ENCODE assay signal across 10 cellular contexts in the genomic region with DNA sequence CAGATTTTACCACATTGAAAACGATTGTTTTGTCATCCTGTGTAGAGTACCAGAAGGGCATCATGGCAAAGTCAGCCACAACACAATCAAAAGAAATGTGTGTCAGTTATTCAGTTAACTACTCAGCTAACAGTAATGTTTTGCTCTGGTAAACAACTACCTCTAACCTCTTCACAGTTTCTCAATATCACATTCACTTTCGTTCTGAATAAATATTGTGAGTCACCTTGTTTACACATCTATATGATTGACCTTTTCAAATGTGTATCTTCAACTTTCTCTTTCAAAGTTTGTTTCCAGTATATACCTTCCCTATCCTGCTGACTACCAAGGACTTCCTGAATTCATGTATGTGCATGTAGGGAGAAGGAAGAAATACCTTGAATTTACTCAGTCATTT.
DNase-seq lines count a peak whose midpoint lies in the region; ATAC-seq and TF ChIP-seq lines count a peak whose summit lies in the region.
"Had no signal": no experiment of that assay in that cellular context is flagged by ENCODE, and none has a peak within 500 bp of the region (broad histone marks: within the 10 kb centered on the region; RNA-seq: fewer than 3 reads in every experiment).

No MANE protein-coding gene starts in this region.

- H3K36me3 Mint-ChIP-seq in activated T-helper 2 cell treated with anti-CD3 and anti-CD28 coated beads, Interferon-gamma antibody, Interleukin-2, Interleukin-4, amounts not matched to agents 10 μg/mL and 5 μg/mL and 100 μg/mL, durations not matched to agents 14 hours and 24 hours and 36 hours (ENCODE audit: low read depth), result no peaks in the 10 kb centered on the region

- no peak for TF ChIP-seq CTCF in GM20000 (IDR thresholded peaks at IDR 0.05; ENCODE audit: extremely low read depth, missing control alignments)
- no peak for TF ChIP-seq CTCF in tibial nerve (IDR thresholded peaks at IDR 0.05)
- no peak for TF ChIP-seq CTCF in upper lobe of left lung (IDR thresholded peaks at IDR 0.05)

- H3K9me3 ChIP-seq in tibial nerve (no peaks in the 10 kb centered on the region), upper lobe of left lung (no peaks in the 10 kb centered on the region)

- intact Hi-C loops in activated T-helper 2 cell treated with anti-CD3 and anti-CD28 coated beads, Interferon-gamma antibody, Interleukin-2, Interleukin-4, amounts not matched to agents 10 μg/mL and 5 μg/mL and 100 μg/mL, durations not matched to agents 14 hours and 24 hours and 36 hours (cut with micrococcal nuclease), result loop anchor here (1.0 kb wide), 1 partner anchor 161 kb away; no protein-coding TSS in a partner anchor

- H3K36me3 ChIP-seq in tibial nerve (no peaks in the 10 kb centered on the region), upper lobe of left lung (no peaks in the 10 kb centered on the region)

- H3K4me3 ChIP-seq in tibial nerve, result no peak overlapping the region
- no peak overlapping the region for H3K4me3 ChIP-seq in upper lobe of left lung

- TF ChIP-seq POLR2A in tibial nerve (IDR thresholded peaks at IDR 0.05) (no peak), upper lobe of left lung (IDR thresholded peaks at IDR 0.05) (no peak)

- DNase-seq in GM20000 (ENCODE audit: low spot score) (peak; percentile 21), OCI-M1 (lab: John Stamatoyannopoulos, UW) (peak; percentile 13), tibial nerve (ENCODE audit: low spot score in 2 of 2) (no peak), upper lobe of left lung (no peak)
- no peak for DNase-seq in activated T-helper 2 cell treated with anti-CD3 and anti-CD28 coated beads, Interferon-gamma antibody, Interleukin-2, Interleukin-4, amounts not matched to agents 10 μg/mL and 5 μg/mL and 100 μg/mL, durations not matched to agents 14 hours and 24 hours and 36 hours (ENCODE audit: low spot score)
- DNase-seq: cortex of kidney, HFFc6, NCI-H2107 had no signal

- H3K27me3 Mint-ChIP-seq in activated T-helper 2 cell treated with anti-CD3 and anti-CD28 coated beads, Interferon-gamma antibody, Interleukin-2, Interleukin-4, amounts not matched to agents 10 μg/mL and 5 μg/mL and 100 μg/mL, durations not matched to agents 14 hours and 24 hours and 36 hours (ENCODE audit: low read depth), result no peaks in the 10 kb centered on the region

- H3K4me1 Mint-ChIP-seq in activated T-helper 2 cell treated with anti-CD3 and anti-CD28 coated beads, Interferon-gamma antibody, Interleukin-2, Interleukin-4, amounts not matched to agents 10 μg/mL and 5 μg/mL and 100 μg/mL, durations not matched to agents 14 hours and 24 hours and 36 hours (ENCODE audit: low read depth), result peaks cover 7% of the 10 kb centered on the region

- ATAC-seq in GM18519 (IDR thresholded peaks at IDR 0.05; ENCODE audit: low FRiP score, unreplicated experiment) (peak; percentile 100), HG03025 (IDR thresholded peaks at IDR 0.05; ENCODE audit: low FRiP score, unreplicated experiment) (peak; percentile 78), upper lobe of left lung (ENCODE audit: low FRiP score in 2 of 2) (no peak)

- no peak overlapping the region for H3K27ac Mint-ChIP-seq in activated T-helper 2 cell treated with anti-CD3 and anti-CD28 coated beads, Interferon-gamma antibody, Interleukin-2, Interleukin-4, amounts not matched to agents 10 μg/mL and 5 μg/mL and 100 μg/mL, durations not matched to agents 14 hours and 24 hours and 36 hours
- H3K27ac Mint-ChIP-seq: HFFc6 had no signal

- H3K27ac ChIP-seq in tibial nerve (no peak overlapping the region), upper lobe of left lung (no peak overlapping the region)

- H3K4me3 Mint-ChIP-seq in activated T-helper 2 cell treated with anti-CD3 and anti-CD28 coated beads, Interferon-gamma antibody, Interleukin-2, Interleukin-4, amounts not matched to agents 10 μg/mL and 5 μg/mL and 100 μg/mL, durations not matched to agents 14 hours and 24 hours and 36 hours (ENCODE audit: low read depth), result no peak overlapping the region
- H3K4me3 Mint-ChIP-seq: HFFc6 had no signal

- 57 to 59% methylated on average over 2 of the region's 2 CpGs for WGBS in tibial nerve, 2 donors
- WGBS in upper lobe of left lung, 2 donors, result 44 to 55% methylated on average over 2 of the region's 2 CpGs

- H3K4me1 ChIP-seq in tibial nerve (no peaks in the 10 kb centered on the region), upper lobe of left lung (no peaks in the 10 kb centered on the region)

- no peaks in the 10 kb centered on the region for H3K9me3 Mint-ChIP-seq in activated T-helper 2 cell treated with anti-CD3 and anti-CD28 coated beads, Interferon-gamma antibody, Interleukin-2, Interleukin-4, amounts not matched to agents 10 μg/mL and 5 μg/mL and 100 μg/mL, durations not matched to agents 14 hours and 24 hours and 36 hours

- no peaks in the 10 kb centered on the region for H3K27me3 ChIP-seq in tibial nerve
- no peaks in the 10 kb centered on the region for H3K27me3 ChIP-seq in upper lobe of left lung

- TF ChIP-seq EP300 in tibial nerve (IDR thresholded peaks at IDR 0.05) (no peak), upper lobe of left lung (IDR thresholded peaks at IDR 0.05) (no peak)

Comparison
In these comparisons a context has a peak if more than half of its experiments do, and no peak if none do; other contexts are left out.
1. ATAC-seq: peak in GM18519 (single experiment) and HG03025 (single experiment); none in upper lobe of left lung (0 of 2).
2. DNase-seq: peak in GM20000 (single experiment) and OCI-M1 (single experiment); none in activated T-helper 2 cell treated with anti-CD3 and anti-CD28 coated beads, Interferon-gamma antibody, Interleukin-2, Interleukin-4, amounts not matched to agents 10 μg/mL and 5 μg/mL and 100 μg/mL, durations not matched to agents 14 hours and 24 hours and 36 hours (single experiment), tibial nerve (0 of 2) and upper lobe of left lung (0 of 2).